Comparison of ENCODE assay signal across 3 cellular contexts in the genomic region with DNA sequence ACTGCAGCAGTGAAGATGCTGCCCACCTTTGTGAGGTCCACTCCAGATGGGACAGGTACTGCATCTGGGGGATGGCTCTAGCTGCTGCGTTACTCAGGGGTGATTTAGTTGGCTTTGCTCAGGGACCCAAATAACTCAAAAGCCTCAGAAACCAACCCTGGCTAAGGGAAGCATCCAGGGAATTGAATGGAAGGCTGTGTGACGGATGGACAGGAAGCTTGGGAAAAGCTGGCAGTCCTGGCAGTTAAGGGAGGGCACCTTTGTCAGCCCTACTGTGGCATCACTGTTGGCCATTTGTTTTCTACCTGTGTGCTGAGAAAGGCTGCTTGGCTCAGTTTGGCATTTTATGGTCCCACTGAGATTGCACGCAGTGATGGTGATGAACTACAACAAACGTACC.
TF ChIP-seq lines count a peak whose summit lies in the region.

No MANE protein-coding gene starts in this region.

TF ChIP-seq in HepG2, 621 proteins besides CTCF, POLR2A, EP300 and RAD21:
- TF ChIP-seq NFATC3 (CRISPR knock-in tag; IDR thresholded peaks at IDR 0.05) (0 out of 2 replicates have a peak, but pooled peaks have one; percentile 18), ATRX (CRISPR knock-in tag; IDR thresholded peaks at IDR 0.05; ENCODE audit: borderline replicate concordance) (no peak), SPEN (CRISPR knock-in tag; IDR thresholded peaks at IDR 0.05; ENCODE audit: low read depth) (no peak), RBM22 (optimal IDR thresholded peaks at IDR 0.05; ENCODE audit: low read length) (peak; percentile 91), POLR2AphosphoS5 (IDR thresholded peaks at IDR 0.05; ENCODE audit: low read depth, low read length) (peak; percentile 41)

TF ChIP-seq in WTC11, 78 proteins besides CTCF, POLR2A, EP300 and RAD21 (continues in another document):
- no peak for TF ChIP-seq GABPB1 (CRISPR knock-in tag; IDR thresholded peaks at IDR 0.05)
- no peak for TF ChIP-seq NR1H2 (CRISPR knock-in tag; IDR thresholded peaks at IDR 0.05)
- TF ChIP-seq ZNF138 (CRISPR knock-in tag; conservative IDR thresholded peaks at IDR 0.05) = no peak
- TF ChIP-seq FOXK1 (CRISPR knock-in tag; IDR thresholded peaks at IDR 0.05) = no peak
- TF ChIP-seq, protein P1, sequence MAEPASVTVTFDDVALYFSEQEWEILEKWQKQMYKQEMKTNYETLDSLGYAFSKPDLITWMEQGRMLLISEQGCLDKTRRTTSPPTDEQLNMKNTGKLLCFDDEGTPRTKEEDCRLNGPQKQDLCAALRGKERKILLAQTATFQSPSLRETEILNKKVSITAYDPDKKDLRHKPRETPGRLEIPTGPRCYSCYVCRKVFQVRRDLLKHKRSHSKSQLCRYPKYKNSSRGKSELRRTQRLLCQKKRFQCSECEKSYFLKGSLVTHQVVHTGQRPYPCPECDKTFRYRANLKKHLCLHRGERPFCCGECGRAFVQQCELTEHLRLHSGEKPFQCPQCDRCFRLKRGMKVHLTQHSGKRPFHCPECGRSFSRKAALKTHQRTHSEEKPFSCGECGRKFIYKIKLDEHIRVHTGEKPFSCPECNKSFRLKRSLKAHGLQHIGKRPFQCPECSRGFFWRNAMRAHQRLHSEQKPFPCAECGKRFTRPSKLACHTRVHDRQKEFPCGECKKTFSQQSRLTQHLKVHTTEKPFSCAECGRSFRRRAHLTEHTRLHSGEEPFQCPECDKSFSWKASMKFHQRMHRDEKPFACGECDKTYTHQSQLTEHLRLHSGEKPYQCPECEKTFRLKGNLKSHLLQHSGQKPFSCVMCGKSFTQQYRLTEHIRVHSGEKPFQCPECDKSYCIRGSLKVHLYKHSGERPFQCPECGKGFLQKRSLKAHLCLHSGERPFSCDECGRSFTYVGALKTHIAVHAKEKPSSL (CRISPR knock-in tag; conservative IDR thresholded peaks at IDR 0.05) = no peak
- TF ChIP-seq NR3C1 (CRISPR knock-in tag; conservative IDR thresholded peaks at IDR 0.05; ENCODE audit: low read depth) = no peak
- TF ChIP-seq ZBTB21 (CRISPR knock-in tag; IDR thresholded peaks at IDR 0.05; ENCODE audit: borderline replicate concordance) = no peak
- TF ChIP-seq, protein P2, sequence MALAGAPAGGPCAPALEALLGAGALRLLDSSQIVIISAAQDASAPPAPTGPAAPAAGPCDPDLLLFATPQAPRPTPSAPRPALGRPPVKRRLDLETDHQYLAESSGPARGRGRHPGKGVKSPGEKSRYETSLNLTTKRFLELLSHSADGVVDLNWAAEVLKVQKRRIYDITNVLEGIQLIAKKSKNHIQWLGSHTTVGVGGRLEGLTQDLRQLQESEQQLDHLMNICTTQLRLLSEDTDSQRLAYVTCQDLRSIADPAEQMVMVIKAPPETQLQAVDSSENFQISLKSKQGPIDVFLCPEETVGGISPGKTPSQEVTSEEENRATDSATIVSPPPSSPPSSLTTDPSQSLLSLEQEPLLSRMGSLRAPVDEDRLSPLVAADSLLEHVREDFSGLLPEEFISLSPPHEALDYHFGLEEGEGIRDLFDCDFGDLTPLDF (CRISPR knock-in tag; IDR thresholded peaks at IDR 0.05) = no peak
- TF ChIP-seq, protein P3, sequence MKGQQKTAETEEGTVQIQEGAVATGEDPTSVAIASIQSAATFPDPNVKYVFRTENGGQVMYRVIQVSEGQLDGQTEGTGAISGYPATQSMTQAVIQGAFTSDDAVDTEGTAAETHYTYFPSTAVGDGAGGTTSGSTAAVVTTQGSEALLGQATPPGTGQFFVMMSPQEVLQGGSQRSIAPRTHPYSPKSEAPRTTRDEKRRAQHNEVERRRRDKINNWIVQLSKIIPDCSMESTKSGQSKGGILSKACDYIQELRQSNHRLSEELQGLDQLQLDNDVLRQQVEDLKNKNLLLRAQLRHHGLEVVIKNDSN (CRISPR knock-in tag; IDR thresholded peaks at IDR 0.05) = no peak
- TF ChIP-seq SMAD4 (CRISPR knock-in tag; IDR thresholded peaks at IDR 0.05) = no peak
- no peak for TF ChIP-seq ZNF232 (CRISPR knock-in tag; IDR thresholded peaks at IDR 0.05)
- no peak for TF ChIP-seq NFATC4 (CRISPR knock-in tag; IDR thresholded peaks at IDR 0.05)
- TF ChIP-seq, protein P4, sequence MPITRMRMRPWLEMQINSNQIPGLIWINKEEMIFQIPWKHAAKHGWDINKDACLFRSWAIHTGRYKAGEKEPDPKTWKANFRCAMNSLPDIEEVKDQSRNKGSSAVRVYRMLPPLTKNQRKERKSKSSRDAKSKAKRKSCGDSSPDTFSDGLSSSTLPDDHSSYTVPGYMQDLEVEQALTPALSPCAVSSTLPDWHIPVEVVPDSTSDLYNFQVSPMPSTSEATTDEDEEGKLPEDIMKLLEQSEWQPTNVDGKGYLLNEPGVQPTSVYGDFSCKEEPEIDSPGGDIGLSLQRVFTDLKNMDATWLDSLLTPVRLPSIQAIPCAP (CRISPR knock-in tag; IDR thresholded peaks at IDR 0.05) = no peak
- TF ChIP-seq, protein P5, sequence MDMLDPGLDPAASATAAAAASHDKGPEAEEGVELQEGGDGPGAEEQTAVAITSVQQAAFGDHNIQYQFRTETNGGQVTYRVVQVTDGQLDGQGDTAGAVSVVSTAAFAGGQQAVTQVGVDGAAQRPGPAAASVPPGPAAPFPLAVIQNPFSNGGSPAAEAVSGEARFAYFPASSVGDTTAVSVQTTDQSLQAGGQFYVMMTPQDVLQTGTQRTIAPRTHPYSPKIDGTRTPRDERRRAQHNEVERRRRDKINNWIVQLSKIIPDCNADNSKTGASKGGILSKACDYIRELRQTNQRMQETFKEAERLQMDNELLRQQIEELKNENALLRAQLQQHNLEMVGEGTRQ (CRISPR knock-in tag; IDR thresholded peaks at IDR 0.05) = no peak
- TF ChIP-seq, protein P6, sequence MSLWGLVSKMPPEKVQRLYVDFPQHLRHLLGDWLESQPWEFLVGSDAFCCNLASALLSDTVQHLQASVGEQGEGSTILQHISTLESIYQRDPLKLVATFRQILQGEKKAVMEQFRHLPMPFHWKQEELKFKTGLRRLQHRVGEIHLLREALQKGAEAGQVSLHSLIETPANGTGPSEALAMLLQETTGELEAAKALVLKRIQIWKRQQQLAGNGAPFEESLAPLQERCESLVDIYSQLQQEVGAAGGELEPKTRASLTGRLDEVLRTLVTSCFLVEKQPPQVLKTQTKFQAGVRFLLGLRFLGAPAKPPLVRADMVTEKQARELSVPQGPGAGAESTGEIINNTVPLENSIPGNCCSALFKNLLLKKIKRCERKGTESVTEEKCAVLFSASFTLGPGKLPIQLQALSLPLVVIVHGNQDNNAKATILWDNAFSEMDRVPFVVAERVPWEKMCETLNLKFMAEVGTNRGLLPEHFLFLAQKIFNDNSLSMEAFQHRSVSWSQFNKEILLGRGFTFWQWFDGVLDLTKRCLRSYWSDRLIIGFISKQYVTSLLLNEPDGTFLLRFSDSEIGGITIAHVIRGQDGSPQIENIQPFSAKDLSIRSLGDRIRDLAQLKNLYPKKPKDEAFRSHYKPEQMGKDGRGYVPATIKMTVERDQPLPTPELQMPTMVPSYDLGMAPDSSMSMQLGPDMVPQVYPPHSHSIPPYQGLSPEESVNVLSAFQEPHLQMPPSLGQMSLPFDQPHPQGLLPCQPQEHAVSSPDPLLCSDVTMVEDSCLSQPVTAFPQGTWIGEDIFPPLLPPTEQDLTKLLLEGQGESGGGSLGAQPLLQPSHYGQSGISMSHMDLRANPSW (CRISPR knock-in tag; conservative IDR thresholded peaks at IDR 0.05; ENCODE audit: low read depth) = no peak
- TF ChIP-seq, protein P7, sequence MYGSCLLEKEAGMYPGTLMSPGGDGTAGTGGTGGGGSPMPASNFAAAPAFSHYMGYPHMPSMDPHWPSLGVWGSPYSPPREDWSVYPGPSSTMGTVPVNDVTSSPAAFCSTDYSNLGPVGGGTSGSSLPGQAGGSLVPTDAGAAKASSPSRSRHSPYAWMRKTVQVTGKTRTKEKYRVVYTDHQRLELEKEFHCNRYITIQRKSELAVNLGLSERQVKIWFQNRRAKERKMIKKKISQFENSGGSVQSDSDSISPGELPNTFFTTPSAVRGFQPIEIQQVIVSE (CRISPR knock-in tag; IDR thresholded peaks at IDR 0.05; ENCODE audit: borderline replicate concordance) = no peak
- TF ChIP-seq ZNF416 (CRISPR knock-in tag; IDR thresholded peaks at IDR 0.05) = no peak

TF ChIP-seq in GM12891, 5 proteins besides CTCF, POLR2A, EP300 and RAD21:
- TF ChIP-seq SPI1 (IDR thresholded peaks at IDR 0.05; ENCODE audit: low read depth, low read length) (no peak), PAX5 (IDR thresholded peaks at IDR 0.05; ENCODE audit: insufficient read depth, low read length, severe bottlenecking) (no peak), TAF1 (IDR thresholded peaks at IDR 0.05; ENCODE audit: low read depth, low read length) (no peak), POU2F2 (IDR thresholded peaks at IDR 0.05; ENCODE audit: low read depth, low read length) (no peak), POLR2AphosphoS5 (IDR thresholded peaks at IDR 0.05; ENCODE audit: low read depth, low read length) (no peak)
